3 cellular contexts compared by ENCODE assay signal in genomic region chr3:51388286-51389029, GRCh38.
TF ChIP-seq lines count a peak whose summit lies in the region.

No MANE protein-coding gene starts in this region.

TF ChIP-seq in SK-N-SH, 30 proteins besides CTCF, POLR2A, EP300 and RAD21:
- no peak for TF ChIP-seq PBX3 (IDR thresholded peaks at IDR 0.05)
- TF ChIP-seq IRF3 (IDR thresholded peaks at IDR 0.05; ENCODE audit: low read depth, low read length) = no peak
- peak; percentile 18; the same call in 1 of the 2 replicates for TF ChIP-seq SMC3 (IDR thresholded peaks at IDR 0.05; ENCODE audit: low read depth, low read length)

TF ChIP-seq in SK-N-SH treated with all-trans-retinoic acid at 6 μM for 48 hours, 23 proteins besides CTCF, POLR2A, EP300 and RAD21 (continued from another document):
- no peak for TF ChIP-seq TSHZ2 (CRISPR knock-in tag; IDR thresholded peaks at IDR 0.05)
TF ChIP-seq in SK-N-SH treated with all-trans-retinoic acid at 6 μM for 48 hours: peak in this region for 0.

TF ChIP-seq in endothelial cell of umbilical vein, 7 proteins besides CTCF, POLR2A, EP300 and RAD21 (continued from another document):
- TF ChIP-seq JUN (IDR thresholded peaks at IDR 0.05; ENCODE audit: borderline replicate concordance, insufficient read depth, insufficient read length, low read depth) = no peak
- no peak for TF ChIP-seq FOS (IDR thresholded peaks at IDR 0.05; ENCODE audit: borderline replicate concordance, insufficient read depth, low read length)
- TF ChIP-seq MAX (IDR thresholded peaks at IDR 0.05; ENCODE audit: insufficient read depth, insufficient read length) = no peak
- no peak for TF ChIP-seq GATA2 (IDR thresholded peaks at IDR 0.05; ENCODE audit: insufficient read depth, insufficient read length, low read depth, low read length)
